ENCODE assay signal across 8 cellular contexts in genomic region chr20:34312024-34312460, GRCh38. TPM values are rescaled to one million over a fixed set of nuclear protein-coding genes. Genes with fewer than 3 reads are reported as not detected.
DNase-seq lines count a peak whose midpoint lies in the region; ATAC-seq, FAIRE-seq and TF ChIP-seq lines count a peak whose summit lies in the region.

No MANE protein-coding gene starts in this region.

- H3K27me3 Mint-ChIP-seq in Caco-2 (ENCODE audit: insufficient read depth, unreplicated experiment) = no peaks in the 10 kb centered on the region

- no peak for FAIRE-seq in kidney (lab: Jason Lieb, UNC)

- H3K4me3 ChIP-seq in Caco-2 (ENCODE audit: low read depth, low read length) (peak overlapping the region; percentile 53), esophagus squamous epithelium (peak overlapping the region in 3 of 4 donors; percentile 4 to 54 (median 27)), neuron (ENCODE audit: low read length) (no peak overlapping the region), kidney (ENCODE audit: low read length in 2 of 2) (peak overlapping the region in 1 of 2 donors; percentile 29)

- H3K27ac ChIP-seq in esophagus squamous epithelium = no peak overlapping the region
- H3K27ac ChIP-seq in kidney (ENCODE audit: low read depth in 2 of 2, low read length in 2 of 2) = no peak overlapping the region

- CTCF ChIA-PET in Caco-2 (lab: Charles Lee) = interaction anchor here (0.6 to 4.5 kb wide), 77 partner anchors 9 to 458 kb away, joined by 3 to 130 read pairs (median 6); partner anchors contain the start of genes AHCY, DYNLRB1, ITCH and TP53INP2

- DNase-seq in Caco-2 (peak; percentile 64 to 77), NCI-H1105 treated with DMSO at 0.1 percent for 48 hours (lab: John Stamatoyannopoulos, UW) (peak; percentile 18), esophagus squamous epithelium (lab: John Stamatoyannopoulos, UW) (no peak), activated gamma-delta T cell (lab: John Stamatoyannopoulos, UW) (no peak), SKM-1 treated with dmso at 0.1 percent for 144 hours (lab: John Stamatoyannopoulos, UW; ENCODE audit: unreplicated experiment) (no peak), kidney (no peak)

- H3K27me3 ChIP-seq in Caco-2 (replicated peaks; ENCODE audit: control insufficient read depth, insufficient read depth, low read length) (no peaks in the 10 kb centered on the region), esophagus squamous epithelium (peaks cover 0 to 14% (median 0%) of the 10 kb centered on the region in 4 donors), neuron (ENCODE audit: insufficient read depth, low read length) (no peaks in the 10 kb centered on the region)

- no peak for TF ChIP-seq POLR2A in esophagus squamous epithelium (IDR thresholded peaks at IDR 0.05)

- peak overlapping the region; percentile 39 for H2AFZ ChIP-seq in neuron (ENCODE audit: low read depth, low read length)

- intact Hi-C loops in Caco-2 (cut with micrococcal nuclease; ENCODE audit: unreplicated experiment) = loop anchor here (1.0 to 5.0 kb wide), 9 partner anchors 51 to 226 kb away; partner anchors contain the start of genes DYNLRB1 and ITCH
- intact Hi-C loops in esophagus squamous epithelium (cut with DNase I) = loop anchor here (10.0 kb wide), 1 partner anchor 173 kb away; no protein-coding TSS in a partner anchor
- intact Hi-C loops in kidney (cut with DNase I) = no loop called here

- POLR2A ChIA-PET in Caco-2 (lab: Charles Lee) = interaction anchor here (0.6 to 3.7 kb wide), 12 partner anchors 9 to 392 kb away, joined by 3 to 76 read pairs (median 4); partner anchors contain the start of genes AHCY, DYNLRB1, EIF2S2 and ITCH

- no peak for ATAC-seq in HG02885 (IDR thresholded peaks at IDR 0.05; ENCODE audit: poor library complexity, unreplicated experiment)

- no peak overlapping the region for H3K9ac ChIP-seq in kidney (ENCODE audit: low read length in 2 of 2)

- no peaks in the 10 kb centered on the region for H3K9me3 ChIP-seq in Caco-2
- H3K9me3 ChIP-seq in esophagus squamous epithelium = no peaks in the 10 kb centered on the region
- no peaks in the 10 kb centered on the region for H3K9me3 ChIP-seq in neuron (ENCODE audit: low read length)
- H3K9me3 ChIP-seq in kidney (ENCODE audit: control insufficient read depth in 1 of 2, low read length in 2 of 2) = no peaks in the 10 kb centered on the region

- TF ChIP-seq CTCF in Caco-2 (IDR thresholded peaks at IDR 0.05; ENCODE audit: insufficient read depth in 1 of 2, low read depth in 1 of 2, low read length in 1 of 2, severe bottlenecking in 1 of 2, unreplicated experiment in 1 of 2) (no peak), esophagus squamous epithelium (IDR thresholded peaks at IDR 0.05) (no peak), kidney (IDR thresholded peaks at IDR 0.05; ENCODE audit: borderline replicate concordance, extremely low read depth, insufficient read depth) (no peak)

- peaks cover 16% of the 10 kb centered on the region for H3K4me1 Mint-ChIP-seq in Caco-2 (ENCODE audit: low read depth, unreplicated experiment)

- no peaks in the 10 kb centered on the region for H3K36me3 ChIP-seq in Caco-2 (ENCODE audit: control insufficient read depth, insufficient read depth, low read length)
- no peaks in the 10 kb centered on the region for H3K36me3 ChIP-seq in esophagus squamous epithelium
- H3K36me3 ChIP-seq in neuron (ENCODE audit: insufficient read depth, low read length) = no peaks in the 10 kb centered on the region
- H3K36me3 ChIP-seq in kidney (ENCODE audit: control insufficient read depth in 1 of 2, insufficient read depth in 2 of 2, low read length in 2 of 2) = no peaks in the 10 kb centered on the region

- peaks cover 10% of the 10 kb centered on the region for H3K36me3 Mint-ChIP-seq in Caco-2 (ENCODE audit: insufficient read depth, unreplicated experiment)

- H3K9me3 Mint-ChIP-seq in Caco-2 (ENCODE audit: unreplicated experiment) = no peaks in the 10 kb centered on the region

- BruUV-seq in Caco-2 (replicated peaks; lab: Mats Ljungman, UMichigan) = no TSS peak

- peak overlapping the region; percentile 79 for H3K27ac Mint-ChIP-seq in Caco-2 (ENCODE audit: unreplicated experiment)

- H3K4me1 ChIP-seq in Caco-2 = peaks cover 34% of the 10 kb centered on the region
- peaks cover 16 to 40% (median 18%) of the 10 kb centered on the region in 3 donors for H3K4me1 ChIP-seq in esophagus squamous epithelium
- peaks cover 8% of the 10 kb centered on the region for H3K4me1 ChIP-seq in neuron (ENCODE audit: insufficient read depth, low read length)
- H3K4me1 ChIP-seq in kidney (ENCODE audit: control insufficient read depth in 1 of 2, insufficient read depth in 1 of 2, low read depth in 1 of 2, low read length in 2 of 2) = peaks cover 5 to 8% of the 10 kb centered on the region in 2 donors

- H3K4me3 Mint-ChIP-seq in Caco-2 (ENCODE audit: unreplicated experiment) = peak overlapping the region; percentile 77

- WGBS in esophagus squamous epithelium, 2 donors = 4 to 11% methylated on average over 3 to 6 of the region's 11 CpGs

RNA-seq across cellular contexts. Expression of gene AHCY, which starts 8.9 kb away (rescaled TPM):
- total RNA-seq in Caco-2 (2022) (665 and 691 TPM in 2 replicates), esophagus squamous epithelium (100 to 1,000 TPM in 3 of 4 donors, 10 to 100 TPM in 1; 99.0 to 146 (median 137) TPM), kidney (70.3 TPM)
- polyA plus RNA-seq in kidney (ENCODE audit: insufficient read depth, low read depth, low replicate concordance) = 144 TPM

RNA-seq across cellular contexts. Expression of gene ITCH, which starts 51.0 kb away (rescaled TPM):
- total RNA-seq in Caco-2 (2022) (135 and 138 TPM in 2 replicates), esophagus squamous epithelium (10 to 100 TPM; 45.9 to 67.9 (median 54.5) TPM), kidney (63.1 TPM)
- polyA plus RNA-seq in kidney (ENCODE audit: insufficient read depth, low read depth, low replicate concordance) = 10.1 TPM

Comparison
In these comparisons a context has a peak if more than half of its experiments do, and no peak if none do; other contexts are left out.
1. DNase-seq: peak in Caco-2 (2 of 2) and NCI-H1105 treated with DMSO at 0.1 percent for 48 hours (single experiment); none in esophagus squamous epithelium (single experiment), activated gamma-delta T cell (single experiment), SKM-1 treated with dmso at 0.1 percent for 144 hours (single experiment) and kidney (single experiment).